17 cellular contexts compared by ENCODE assay signal in genomic region chr12:1738480-1738879, GRCh38.
"Had no signal": no experiment of that assay in that cellular context is flagged by ENCODE, and none has a peak within 500 bp of the region (broad histone marks: within the 10 kb centered on the region; RNA-seq: fewer than 3 reads in every experiment).

No MANE protein-coding gene starts in this region.

- H3K27ac ChIP-seq: parathyroid adenoma, skin epidermis had no signal

- ATAC-seq: activated naive CD4-positive, alpha-beta T cell treated with anti-CD3 and anti-CD28 coated beads, Interleukin-2, amount 50 U/mL, for 72 hours; activated T-cell treated with anti-CD3 and anti-CD28 coated beads, Interleukin-2, amount 50 U/mL, for 72 hours; stimulated activated naive B cell treated with anti-CD40 and anti-IgM and Interleukin-4, amounts not matched to agents 10 μg/mL and 1 μg/mL and 100 μg/mL, for 72 hours had no signal

- H3K4me3 ChIP-seq: skin epidermis, tibial nerve had no signal

- H3K36me3 ChIP-seq: tibial nerve had no signal

- H3K36me3 Mint-ChIP-seq: activated naive CD4-positive, alpha-beta T cell treated with anti-CD3 and anti-CD28 coated beads, Interleukin-2, amount 50 U/mL, for 72 hours had no signal

- H3K9me3 ChIP-seq: tibial nerve had no signal

- H3K27me3 Mint-ChIP-seq: activated CD4-positive, alpha-beta T cell treated with anti-CD3 and anti-CD28 coated beads, Interleukin-2, amount 10 ng/mL, durations not matched to agents 7 days and 5 days; stimulated activated naive B cell treated with anti-CD40 and anti-IgM and Interleukin-4, amounts not matched to agents 10 μg/mL and 1 μg/mL and 100 μg/mL, for 72 hours had no signal

- H3K9me3 Mint-ChIP-seq: activated CD4-positive, alpha-beta T cell treated with anti-CD3 and anti-CD28 coated beads, Interleukin-2, amount 10 ng/mL, durations not matched to agents 7 days and 5 days; activated naive CD4-positive, alpha-beta T cell treated with anti-CD3 and anti-CD28 coated beads, Interleukin-2, amount 50 U/mL, for 72 hours; activated T-cell treated with anti-CD3 and anti-CD28 coated beads, Interleukin-2, amount 50 U/mL, for 72 hours; stimulated activated naive B cell treated with anti-CD40 and anti-IgM and Interleukin-4, amounts not matched to agents 10 μg/mL and 1 μg/mL and 100 μg/mL, for 72 hours had no signal

- H3K4me3 Mint-ChIP-seq: activated CD4-positive, alpha-beta T cell treated with anti-CD3 and anti-CD28 coated beads, Interleukin-2, amount 10 ng/mL, durations not matched to agents 7 days and 5 days; activated T-cell treated with anti-CD3 and anti-CD28 coated beads, Interleukin-2, amount 50 U/mL, for 72 hours; stimulated activated naive B cell treated with anti-CD40 and anti-IgM and Interleukin-4, amounts not matched to agents 10 μg/mL and 1 μg/mL and 100 μg/mL, for 72 hours had no signal

- H3K27ac Mint-ChIP-seq: activated CD4-positive, alpha-beta T cell treated with anti-CD3 and anti-CD28 coated beads, Interleukin-2, amount 10 ng/mL, durations not matched to agents 7 days and 5 days; activated naive CD4-positive, alpha-beta T cell treated with anti-CD3 and anti-CD28 coated beads, Interleukin-2, amount 50 U/mL, for 72 hours; activated T-cell treated with anti-CD3 and anti-CD28 coated beads, Interleukin-2, amount 50 U/mL, for 72 hours; stimulated activated naive B cell treated with anti-CD40 and anti-IgM and Interleukin-4, amounts not matched to agents 10 μg/mL and 1 μg/mL and 100 μg/mL, for 72 hours had no signal

- DNase-seq: activated CD4-positive, alpha-beta T cell treated with anti-CD3 and anti-CD28 coated beads, Interleukin-2, amount 10 ng/mL, durations not matched to agents 7 days and 5 days; activated CD8-positive, alpha-beta memory T cell treated with anti-CD3 and anti-CD28 coated beads, Interleukin-2, amount 50 U/mL, for 48 hours; activated gamma-delta T cell; activated T-cell treated with anti-CD3 and anti-CD28 coated beads, Interleukin-2, amount 50 U/mL, for 72 hours; amniotic stem cell; central memory CD4-positive, alpha-beta T cell; cortex of kidney; glutamatergic neuron; hypothalamus; stimulated activated CD4-positive, alpha-beta T cell treated with anti-CD3 and anti-CD28 coated beads, Interleukin-15, amount 100 ng/mL, for 24 hours; stimulated activated CD4-positive, alpha-beta T cell treated with anti-CD3 and anti-CD28 coated beads, Interleukin-4, amount 100 ng/mL, for 1 hour; stimulated activated naive B cell treated with anti-CD40 and anti-IgM and Interleukin-4, amounts not matched to agents 10 μg/mL and 1 μg/mL and 100 μg/mL, for 72 hours; T-helper 2 cell had no signal

- H3K27me3 ChIP-seq: tibial nerve had no signal

- H3K9ac ChIP-seq: parathyroid adenoma had no signal
